22 cellular contexts compared by ENCODE assay signal in genomic region chr1:230048322-230048721, GRCh38. TPM values are rescaled to one million over a fixed set of nuclear protein-coding genes. Genes with fewer than 3 reads are reported as not detected.
DNase-seq lines count a peak whose midpoint lies in the region; ATAC-seq, FAIRE-seq and TF ChIP-seq lines count a peak whose summit lies in the region.
"Had no signal": no experiment of that assay in that cellular context is flagged by ENCODE, and none has a peak within 500 bp of the region (broad histone marks: within the 10 kb centered on the region; RNA-seq: fewer than 3 reads in every experiment).

No MANE protein-coding gene starts in this region.

- H3K14ac ChIP-seq in H1 (ENCODE audit: insufficient read length), result no peak overlapping the region

- CTCF ChIA-PET in H1 (lab: Charles Lee; ENCODE audit: partially characterized antibody), result interaction anchor here (2.0 kb wide), 1 partner anchor 11 kb away, joined by 4 read pairs; no protein-coding TSS in a partner anchor
- CTCF ChIA-PET in activated naive CD4-positive, alpha-beta T cell treated with anti-CD3 and anti-CD28 coated beads for 36 hours (lab: Charles Lee), result no interaction called here

- no peak overlapping the region for H4K8ac ChIP-seq in H1 (ENCODE audit: extremely low read depth, insufficient read depth, low read length)

- TF ChIP-seq CTCF in H1 (IDR thresholded peaks at IDR 0.05; ENCODE audit: control extremely low read depth in 1 of 3, insufficient read depth in 1 of 3, low read depth in 1 of 3, low read length in 3 of 3), result no peak

- no peaks in the 10 kb centered on the region for H3K23me2 ChIP-seq in H1 (ENCODE audit: low read depth, low read length)

- no peak overlapping the region for H3K23ac ChIP-seq in H1 (ENCODE audit: insufficient read length)

- H2BK12ac ChIP-seq in H1 (ENCODE audit: low read depth, low read length), result no peak overlapping the region

- no peaks in the 10 kb centered on the region for H3K9me3 ChIP-seq in H1 (ENCODE audit: insufficient read depth in 2 of 2, low read depth in 1 of 2, low read length in 1 of 2)
- H3K9me3 ChIP-seq: BE2C had no signal

- H3K4me2 ChIP-seq in H1 (ENCODE audit: insufficient read depth in 1 of 2, low read depth in 2 of 2, low read length in 2 of 2), result no peak overlapping the region

- H3K18ac ChIP-seq in H1 (ENCODE audit: extremely low read depth, low read length), result no peak overlapping the region

- H2AFZ ChIP-seq in H1 (ENCODE audit: low read length), result no peak overlapping the region

- H3K36me3 ChIP-seq in H1 (ENCODE audit: control insufficient read depth in 2 of 4, insufficient read depth in 4 of 4, low read length in 3 of 4), result no peaks in the 10 kb centered on the region
- H3K36me3 ChIP-seq: BE2C had no signal

- H3K27ac ChIP-seq in H1 (ENCODE audit: low read depth, low read length), result no peak overlapping the region

- H2AK5ac ChIP-seq in H1 (ENCODE audit: low read depth, low read length), result no peak overlapping the region

- H3K4me3 ChIP-seq in H1 (ENCODE audit: extremely low read depth in 1 of 4, insufficient read depth in 2 of 4, low read depth in 3 of 4, low read length in 4 of 4), result no peak overlapping the region
- H3K4me3 ChIP-seq: GM12878 had no signal

- intact Hi-C loops in activated naive CD4-positive, alpha-beta T cell treated with anti-CD3 and anti-CD28 coated beads for 36 hours (cut with micrococcal nuclease), result no loop called here

- FAIRE-seq in H1 (lab: Jason Lieb, UNC), result no peak
- FAIRE-seq: A204.1, GM12878, H54 had no signal

- H3K4me1 Mint-ChIP-seq in activated naive CD4-positive, alpha-beta T cell treated with anti-CD3 and anti-CD28 coated beads for 36 hours (ENCODE audit: low read depth), result peaks cover 3% of the 10 kb centered on the region

- peaks cover 3% of the 10 kb centered on the region for H3K9me3 Mint-ChIP-seq in activated naive CD4-positive, alpha-beta T cell treated with anti-CD3 and anti-CD28 coated beads for 36 hours
- H3K9me3 Mint-ChIP-seq: CD8-positive, alpha-beta memory T cell; HFFc6 had no signal

- no peak for TF ChIP-seq POLR2A in H1 (IDR thresholded peaks at IDR 0.05; ENCODE audit: control extremely low read depth in 1 of 2, low read depth in 2 of 2, low read length in 2 of 2)

- no peak overlapping the region for H3K4me3 Mint-ChIP-seq in activated naive CD4-positive, alpha-beta T cell treated with anti-CD3 and anti-CD28 coated beads for 36 hours
- H3K4me3 Mint-ChIP-seq: CD4-positive, CD25-positive, alpha-beta regulatory T cell; CD8-positive, alpha-beta memory T cell; HFFc6 had no signal

- H3K4me1 ChIP-seq in H1 (replicated peaks in 1 of 4; ENCODE audit: control insufficient read depth in 3 of 4, insufficient read depth in 4 of 4, low read length in 3 of 4), result peaks cover 0 to 9% (median 6%) of the 10 kb centered on the region in 4 experiments; a peak in 5 of 7 replicates
- H3K4me1 ChIP-seq: BE2C had no signal

- no peak for TF ChIP-seq RAD21 in H1 (IDR thresholded peaks at IDR 0.05 in 1 of 2, conservative IDR thresholded peaks at IDR 0.05 in 1 of 2; ENCODE audit: low read depth in 2 of 2, low read length in 2 of 2)

- no peak overlapping the region for H4K91ac ChIP-seq in H1 (replicated peaks; ENCODE audit: insufficient read length, low read length)

- no peak overlapping the region for H2BK15ac ChIP-seq in H1 (ENCODE audit: low read length)

- H3K27me3 Mint-ChIP-seq in activated naive CD4-positive, alpha-beta T cell treated with anti-CD3 and anti-CD28 coated beads for 36 hours (ENCODE audit: low read depth), result peaks cover 2% of the 10 kb centered on the region

- H3K27me3 ChIP-seq in H1 (replicated peaks in 1 of 4; ENCODE audit: control insufficient read depth in 3 of 4, extremely low read depth in 1 of 4, insufficient read depth in 3 of 4, low read length in 3 of 4), result no peaks in the 10 kb centered on the region; a peak in 1 of 7 replicates
- H3K27me3 ChIP-seq: BE2C had no signal

- POLR2A ChIA-PET in H1 (lab: Charles Lee; ENCODE audit: partially characterized antibody), result no interaction called here

- H2BK120ac ChIP-seq in H1 (replicated peaks; ENCODE audit: low read depth, low read length), result no peak overlapping the region

- H3K79me1 ChIP-seq in H1 (ENCODE audit: low read depth, low read length), result no peaks in the 10 kb centered on the region

- no peak overlapping the region for H2BK5ac ChIP-seq in H1 (ENCODE audit: low read depth, low read length)

- WGBS in H1 (ENCODE audit: extremely low coverage in 1 of 2, insufficient coverage in 1 of 2, insufficient read length in 1 of 2, insufficient replicate concordance in 2 of 2, low coverage in 1 of 2, low lambda C conversion rate in 2 of 2, missing lambda C conversion rate in 1 of 2), 2 experiments, result 93% methylated on average over 2 of the region's 2 CpGs; no CpG with 5 or more reads in 1 of the 2 experiments

- H2BK20ac ChIP-seq in H1 (ENCODE audit: low read length), result 0 out of 2 replicates have a peak overlapping the region, but pooled peaks have one; percentile 9

- H3K56ac ChIP-seq in H1 (replicated peaks; ENCODE audit: insufficient read length, low read depth, low read length), result no peak overlapping the region

- H4K5ac ChIP-seq in H1 (ENCODE audit: insufficient read length, low read depth, low read length), result no peak overlapping the region

- no peaks in the 10 kb centered on the region for H3K36me3 Mint-ChIP-seq in activated naive CD4-positive, alpha-beta T cell treated with anti-CD3 and anti-CD28 coated beads for 36 hours (ENCODE audit: low read depth)
- H3K36me3 Mint-ChIP-seq: CD4-positive, CD25-positive, alpha-beta regulatory T cell had no signal

- no peaks in the 10 kb centered on the region for H3K79me2 ChIP-seq in H1 (ENCODE audit: control insufficient read depth in 1 of 2, insufficient read depth in 2 of 2, low read length in 2 of 2)

- H3K9ac ChIP-seq in H1 (replicated peaks in 1 of 4; ENCODE audit: extremely low read depth in 1 of 4, low read depth in 3 of 4, low read length in 3 of 4), result no peak overlapping the region

- DNase-seq in HT1080 (ENCODE audit: low read depth) (peak; percentile 60), NCI-H226 (peak; percentile 3), H1 (ENCODE audit: low read depth in 1 of 2, low spot score in 2 of 2) (no peak), NCI-H526 treated with DMSO at 0.1 percent for 48 hours (lab: John Stamatoyannopoulos, UW) (no peak)
- no peak for DNase-seq in activated naive CD4-positive, alpha-beta T cell treated with anti-CD3 and anti-CD28 coated beads for 36 hours
- DNase-seq: ACHN; BE2C; C1 segment of cervical spinal cord; CD4-positive, CD25-positive, alpha-beta regulatory T cell; CD8-positive, alpha-beta memory T cell; COR-L47; DMS 273 treated with DMSO at 0.1 percent for 48 hours; DMS53; DND-41; EL; HCEC 1CT; HFFc6; KBM-7 had no signal

- no peak overlapping the region for H3K27ac Mint-ChIP-seq in activated naive CD4-positive, alpha-beta T cell treated with anti-CD3 and anti-CD28 coated beads for 36 hours
- H3K27ac Mint-ChIP-seq: CD4-positive, CD25-positive, alpha-beta regulatory T cell; HFFc6 had no signal

- H4K20me1 ChIP-seq in H1 (replicated peaks in 1 of 2; ENCODE audit: control insufficient read depth in 1 of 2, insufficient read depth in 2 of 2, low read length in 2 of 2), result no peaks in the 10 kb centered on the region

- ATAC-seq in HG02981 (IDR thresholded peaks at IDR 0.05; ENCODE audit: unreplicated experiment), result no peak
- ATAC-seq: GM12878 had no signal

- no peak overlapping the region for H3K4ac ChIP-seq in H1 (replicated peaks; ENCODE audit: insufficient read length, low read depth, low read length)

- TF ChIP-seq EP300 in H1 (IDR thresholded peaks at IDR 0.05; ENCODE audit: borderline replicate concordance in 1 of 2, low read depth in 2 of 2, low read length in 2 of 2), result no peak

TF ChIP-seq in H1, 55 proteins besides CTCF, POLR2A, EP300 and RAD21:
- TF ChIP-seq GABPA (IDR thresholded peaks at IDR 0.05; ENCODE audit: borderline replicate concordance, insufficient read depth, low read length) (no peak), YY1 (IDR thresholded peaks at IDR 0.05; ENCODE audit: low read depth, low read length) (no peak), KDM1A (IDR thresholded peaks at IDR 0.05; ENCODE audit: borderline replicate concordance, low read length) (no peak), SP1 (IDR thresholded peaks at IDR 0.05; ENCODE audit: low read depth, low read length) (no peak), TBP (IDR thresholded peaks at IDR 0.05; ENCODE audit: low read depth, low read length) (no peak), EGR1 (IDR thresholded peaks at IDR 0.05; ENCODE audit: borderline replicate concordance, low read depth, low read length) (no peak), KDM5A (IDR thresholded peaks at IDR 0.05; ENCODE audit: low read length) (no peak), JUN (IDR thresholded peaks at IDR 0.05; ENCODE audit: low read depth, low read length) (no peak), POU5F1 (IDR thresholded peaks at IDR 0.05; ENCODE audit: low read depth, low read length) (no peak), SIX5 (IDR thresholded peaks at IDR 0.05; ENCODE audit: low read depth, low read length) (no peak), E2F6 (IDR thresholded peaks at IDR 0.05) (no peak), PHF8 (conservative IDR thresholded peaks at IDR 0.05; ENCODE audit: low read depth, low read length) (no peak)

RNA-seq across cellular contexts. Expression of gene GALNT2, which starts 18.7 kb away (rescaled TPM):
- 58.9 and 67.0 TPM in 2 replicates for total RNA-seq in HT1080 (2014; rRNA removed; shearing (Covaris generic))
- polyA plus RNA-seq in HT1080 (2015; cell fraction: cytosol; rRNA removed), result 200 and 219 TPM in 2 replicates
- polyA plus RNA-seq in HT1080 (2015; cell fraction: nucleus; rRNA removed), result 287 and 307 TPM in 2 replicates
- total RNA-seq in H1 (2021; fragmentation: NEBNext Ultra II Directional; extraction: Animal tissue kit (Norgen Biotek cat#: 25700)), result 75.3 and 83.7 TPM in 2 replicates
- 34.5 and 47.8 TPM in 2 replicates for polyA plus RNA-seq in H1 (2011; rRNA removed)
- 40.8 TPM for polyA plus RNA-seq in H1 (2011; cell fraction: cytosol; rRNA removed)
- 65.6 TPM for polyA plus RNA-seq in H1 (2011; cell fraction: nucleus; rRNA removed)
- 51.1 to 58.7 TPM (median 53.7 TPM) in 4 replicates for polyA plus RNA-seq in H1 (2012, experiment 1 of 2)
- polyA plus RNA-seq in H1 (2012, experiment 2 of 2), result 35.2 TPM
- polyA plus RNA-seq in H1 (2013, experiment 1 of 2), result 90.5 TPM
- 94.8 TPM for polyA plus RNA-seq in H1 (2013, experiment 2 of 2)
- polyA minus RNA-seq in H1 (2011; rRNA and poly(A)+ RNA removed), result 34.8 and 35.8 TPM in 2 replicates
- 32.2 TPM for polyA minus RNA-seq in H1 (2011; cell fraction: cytosol; rRNA and poly(A)+ RNA removed)
- polyA minus RNA-seq in H1 (2011; cell fraction: nucleus; rRNA and poly(A)+ RNA removed), result 36.7 TPM
- total RNA-seq in activated naive CD4-positive, alpha-beta T cell treated with anti-CD3 and anti-CD28 coated beads for 36 hours, result 10 to 100 TPM; 59.8 to 62.4 TPM

Comparison
In these comparisons a context has a peak if more than half of its experiments do, and no peak if none do; other contexts are left out.
1. DNase-seq: peak in HT1080 (single experiment) and NCI-H226 (single experiment); none in H1 (0 of 2), activated naive CD4-positive, alpha-beta T cell treated with anti-CD3 and anti-CD28 coated beads for 36 hours (single experiment) and NCI-H526 treated with DMSO at 0.1 percent for 48 hours (single experiment).